ENCODE assay signal across 16 cellular contexts in genomic region chr1:64161347-64162080, GRCh38. TPM values are rescaled to one million over a fixed set of nuclear protein-coding genes. Genes with fewer than 3 reads are reported as not detected.
DNase-seq lines count a peak whose midpoint lies in the region; ATAC-seq and TF ChIP-seq lines count a peak whose summit lies in the region.
"Had no signal": no experiment of that assay in that cellular context is flagged by ENCODE, and none has a peak within 500 bp of the region (broad histone marks: within the 10 kb centered on the region; RNA-seq: fewer than 3 reads in every experiment).

No MANE protein-coding gene starts in this region.

- H3K27ac ChIP-seq in SJSA1 (peak overlapping the region; percentile 35; the same call in 1 of the 2 replicates), fibroblast of lung (ENCODE audit: insufficient read depth, low read length) (no peak overlapping the region)
- H3K27ac ChIP-seq: colonic mucosa had no signal

- peaks cover 40% of the 10 kb centered on the region for H3K4me1 Mint-ChIP-seq in nephron progenitor cell

- no peak overlapping the region for H3K4me2 ChIP-seq in fibroblast of lung (ENCODE audit: extremely low read depth, insufficient read depth, low read length)

- TF ChIP-seq CTCF in fibroblast of lung (conservative IDR thresholded peaks at IDR 0.05 in 1 of 2, IDR thresholded peaks at IDR 0.05 in 1 of 2; ENCODE audit: low read depth in 1 of 2, low read length in 2 of 2), result no peak
- no peak for TF ChIP-seq CTCF in nephron progenitor cell (IDR thresholded peaks at IDR 0.05)

- H3K27me3 ChIP-seq in SJSA1 (replicated peaks), result no peaks in the 10 kb centered on the region
- no peaks in the 10 kb centered on the region for H3K27me3 ChIP-seq in fibroblast of lung (ENCODE audit: control insufficient read depth, insufficient read depth, low read length)
- H3K27me3 ChIP-seq: colonic mucosa had no signal

- no peak overlapping the region for H3K4me3 Mint-ChIP-seq in nephron progenitor cell
- H3K4me3 Mint-ChIP-seq: activated naive CD4-positive, alpha-beta T cell treated with anti-CD3 and anti-CD28 coated beads for 36 hours had no signal

- no peak for ATAC-seq in GM19023 (IDR thresholded peaks at IDR 0.05; ENCODE audit: unreplicated experiment)

- no peaks in the 10 kb centered on the region for H4K20me1 ChIP-seq in fibroblast of lung (ENCODE audit: control insufficient read depth, extremely low read depth, insufficient read depth, low read length)

- H3K9ac ChIP-seq in fibroblast of lung (ENCODE audit: insufficient read depth, low read length), result no peak overlapping the region

- DNase-seq in AG08395 (ENCODE audit: low spot score), result peak; percentile 79
- DNase-seq in SJSA1 (ENCODE audit: low read depth in 1 of 2, low spot score in 2 of 2), result peak in 1 of 2 experiments; percentile 57
- peak; percentile 88 to 90 for DNase-seq in fibroblast of lung (ENCODE audit: low read depth in 2 of 2)
- DNase-seq in nephron progenitor cell, result no peak
- no peak for DNase-seq in mesenteric fat pad (ENCODE audit: low spot score)
- no peak for DNase-seq in activated effector memory CD4-positive, alpha-beta T cell treated with anti-CD3 and anti-CD28 coated beads, Interleukin-2, amount 50 U/mL, for 16 hours
- DNase-seq in cerebellum (ENCODE audit: low spot score), result no peak
- DNase-seq: activated naive CD4-positive, alpha-beta T cell treated with anti-CD3 and anti-CD28 coated beads for 36 hours; colonic mucosa; substantia nigra had no signal

- no peaks in the 10 kb centered on the region for H3K79me2 ChIP-seq in fibroblast of lung (ENCODE audit: control insufficient read depth, insufficient read depth, low read length)

- H3K4me3 ChIP-seq in SJSA1 (no peak overlapping the region), fibroblast of lung (replicated peaks in 1 of 4; ENCODE audit: control extremely low read depth in 1 of 4, insufficient read depth in 1 of 4, low read depth in 3 of 4, low read length in 4 of 4) (no peak overlapping the region)
- H3K4me3 ChIP-seq: colonic mucosa, skin epidermis had no signal

- peaks cover 30% of the 10 kb centered on the region for H3K4me1 ChIP-seq in SJSA1 (replicated peaks)
- peaks cover 2% of the 10 kb centered on the region for H3K4me1 ChIP-seq in fibroblast of lung (ENCODE audit: control insufficient read depth, extremely low read depth, insufficient read depth, low read length)
- H3K4me1 ChIP-seq: colonic mucosa had no signal

- H3K36me3 ChIP-seq in SJSA1, result no peaks in the 10 kb centered on the region; the same call in 1 of the 2 replicates
- no peaks in the 10 kb centered on the region for H3K36me3 ChIP-seq in fibroblast of lung (ENCODE audit: control insufficient read depth, insufficient read depth, low read length)
- H3K36me3 ChIP-seq: colonic mucosa had no signal

- H3K27ac Mint-ChIP-seq in nephron progenitor cell, result peak overlapping the region; percentile 96
- H3K27ac Mint-ChIP-seq: activated naive CD4-positive, alpha-beta T cell treated with anti-CD3 and anti-CD28 coated beads for 36 hours had no signal

- H3K9me3 ChIP-seq in SJSA1 (replicated peaks) (no peaks in the 10 kb centered on the region), fibroblast of lung (ENCODE audit: control insufficient read depth, insufficient read depth, low read depth, low read length) (no peaks in the 10 kb centered on the region)
- H3K9me3 ChIP-seq: colonic mucosa had no signal

- no peaks in the 10 kb centered on the region for H3K9me3 Mint-ChIP-seq in nephron progenitor cell
- H3K9me3 Mint-ChIP-seq: activated naive CD4-positive, alpha-beta T cell treated with anti-CD3 and anti-CD28 coated beads for 36 hours had no signal

- no peak overlapping the region for H2AFZ ChIP-seq in fibroblast of lung (ENCODE audit: low read length)

- peaks cover 12% of the 10 kb centered on the region for H3K36me3 Mint-ChIP-seq in nephron progenitor cell (ENCODE audit: low read depth)

- H3K27me3 Mint-ChIP-seq in nephron progenitor cell (ENCODE audit: low read depth, poor library complexity), result peaks cover 2% of the 10 kb centered on the region

RNA-seq across cellular contexts. Expression of gene UBE2U, which starts 41.9 kb away (rescaled TPM):
- not detected in 2 replicates for total RNA-seq in SJSA1 (2014; rRNA removed; shearing (Covaris generic))
- total RNA-seq in fibroblast of lung (not detected in 2 replicates), mesenteric fat pad (not detected), cerebellum (not detected)
- polyA plus RNA-seq in fibroblast of lung, result not detected in 2 replicates
- not detected in 2 replicates for polyA plus RNA-seq in fibroblast of lung (2012)
- not detected in 2 replicates for polyA minus RNA-seq in fibroblast of lung (ENCODE audit: low replicate concordance)
- total RNA-seq: activated naive CD4-positive, alpha-beta T cell treated with anti-CD3 and anti-CD28 coated beads for 36 hours; colonic mucosa; frontal cortex; H1; kidney epithelial cell had no signal
- polyA plus RNA-seq: H1, neural cell had no signal

Comparison
In these comparisons a context has a peak if more than half of its experiments do, and no peak if none do; other contexts are left out.
1. DNase-seq: peak in AG08395 (single experiment) and fibroblast of lung (2 of 2); none in nephron progenitor cell (single experiment), mesenteric fat pad (single experiment), activated effector memory CD4-positive, alpha-beta T cell treated with anti-CD3 and anti-CD28 coated beads, Interleukin-2, amount 50 U/mL, for 16 hours (single experiment) and cerebellum (single experiment).